In the genomic region with DNA sequence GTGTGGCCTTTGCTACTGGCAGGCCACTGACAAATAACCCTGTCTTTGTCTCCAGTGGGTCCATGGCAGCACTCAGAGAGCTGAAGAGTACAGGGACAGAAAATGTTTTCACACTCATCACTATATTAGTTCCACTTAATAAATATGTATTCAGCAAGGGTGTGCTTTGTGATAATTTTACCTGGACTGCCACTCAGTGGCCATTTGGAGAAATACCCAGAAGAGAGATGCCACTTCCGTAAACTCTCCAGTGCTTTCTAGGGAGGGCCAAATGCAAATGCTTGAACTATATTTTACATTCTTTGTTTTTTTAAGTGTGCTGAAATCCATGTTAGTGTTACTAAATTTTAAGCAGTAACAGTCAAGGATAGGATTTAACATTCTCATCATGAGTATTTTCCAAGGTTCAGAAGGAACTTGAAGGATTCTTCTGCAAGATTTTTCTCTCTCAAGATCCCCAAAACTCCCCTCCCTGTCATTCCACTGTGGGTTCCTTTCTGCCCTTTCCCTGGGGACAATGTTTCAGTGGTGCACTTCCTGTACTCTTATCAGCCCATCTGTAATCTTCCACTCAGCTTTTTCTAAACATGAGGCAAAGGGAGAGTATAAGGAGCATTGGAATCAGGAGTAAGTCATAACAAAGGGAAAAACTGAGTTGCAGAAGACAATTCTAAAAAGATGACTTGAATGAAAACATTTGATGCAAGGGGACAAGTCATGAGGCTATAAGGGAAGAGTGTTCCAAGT, we compare ENCODE assay signal across 9 cellular contexts. TPM values are rescaled to one million over a fixed set of nuclear protein-coding genes. Genes with fewer than 3 reads are reported as not detected.
A peak's percentile ranks its signal among the peaks of the same experiment; 100 is the strongest.
DNase-seq lines count a peak whose midpoint lies in the region; ATAC-seq and TF ChIP-seq lines count a peak whose summit lies in the region.
"Had no signal": no experiment of that assay in that cellular context is flagged by ENCODE, and none has a peak within 500 bp of the region (broad histone marks: within the 10 kb centered on the region; RNA-seq: fewer than 3 reads in every experiment).

No MANE protein-coding gene starts in this region.

- no peaks in the 10 kb centered on the region for H3K27me3 Mint-ChIP-seq in WTC11 (ENCODE audit: low read depth)
- peaks cover 0 to 6% (median 0%) of the 10 kb centered on the region in 5 donors for H3K27me3 Mint-ChIP-seq in naive thymus-derived CD8-positive, alpha-beta T cell
- H3K27me3 Mint-ChIP-seq: stimulated activated naive CD8-positive, alpha-beta T cell treated with anti-CD3 and anti-CD28 coated beads, Interleukin-15, Interleukin-2, amounts not matched to agents 100 ng/mL and 50 ng/mL, for 24 hours had no signal

- H3K27ac Mint-ChIP-seq in WTC11 = no peak overlapping the region
- no peak overlapping the region for H3K27ac Mint-ChIP-seq in naive thymus-derived CD8-positive, alpha-beta T cell
- H3K27ac Mint-ChIP-seq: stimulated activated naive CD8-positive, alpha-beta T cell treated with anti-CD3 and anti-CD28 coated beads, Interleukin-15, Interleukin-2, amounts not matched to agents 100 ng/mL and 50 ng/mL, for 24 hours had no signal

- no peak overlapping the region for H3K4me3 Mint-ChIP-seq in WTC11
- H3K4me3 Mint-ChIP-seq in naive thymus-derived CD8-positive, alpha-beta T cell = no peak overlapping the region
- H3K4me3 Mint-ChIP-seq: stimulated activated naive CD8-positive, alpha-beta T cell treated with anti-CD3 and anti-CD28 coated beads, Interleukin-15, Interleukin-2, amounts not matched to agents 100 ng/mL and 50 ng/mL, for 24 hours had no signal

- DNase-seq in GM10266 (ENCODE audit: extremely low spot score) (peak; percentile 2), WTC11 (ENCODE audit: low spot score) (no peak), medulla oblongata (ENCODE audit: extremely low spot score) (peak; percentile 4), mucosa of gallbladder (ENCODE audit: low spot score) (no peak)
- DNase-seq in naive thymus-derived CD8-positive, alpha-beta T cell = no peak
- DNase-seq in effector memory CD4-positive, alpha-beta T cell = no peak

- H3K4me3 ChIP-seq in effector memory CD4-positive, alpha-beta T cell (ENCODE audit: insufficient read depth, low read depth, low read length, poor library complexity, severe bottlenecking) = no peak overlapping the region

- H3K4me1 ChIP-seq in effector memory CD4-positive, alpha-beta T cell (ENCODE audit: control insufficient read depth, insufficient read depth, low read length, poor library complexity, severe bottlenecking) = no peaks in the 10 kb centered on the region

- POLR2A ChIA-PET in WTC11 (lab: Charles Lee) = no interaction called here
- POLR2A ChIA-PET in naive thymus-derived CD8-positive, alpha-beta T cell (lab: Charles Lee) = no interaction called here

- peaks cover 25% of the 10 kb centered on the region for H3K4me1 Mint-ChIP-seq in WTC11
- H3K4me1 Mint-ChIP-seq in naive thymus-derived CD8-positive, alpha-beta T cell = no peaks in the 10 kb centered on the region

- no peaks in the 10 kb centered on the region for H3K36me3 Mint-ChIP-seq in WTC11
- H3K36me3 Mint-ChIP-seq in naive thymus-derived CD8-positive, alpha-beta T cell = no peaks in the 10 kb centered on the region

- CTCF ChIA-PET in WTC11 (lab: Charles Lee) = interaction anchor here (0.9 kb wide), 1 partner anchor 118 kb away, joined by 3 read pairs; no protein-coding TSS in a partner anchor

- no peaks in the 10 kb centered on the region for H3K9me3 ChIP-seq in effector memory CD4-positive, alpha-beta T cell (ENCODE audit: control insufficient read depth, low read length)

- no peaks in the 10 kb centered on the region for H3K36me3 ChIP-seq in effector memory CD4-positive, alpha-beta T cell (ENCODE audit: control insufficient read depth, insufficient read depth, low read length)

- ATAC-seq in HG02981 (IDR thresholded peaks at IDR 0.05; ENCODE audit: unreplicated experiment) (peak; percentile 77), WTC11 (peak; percentile 60), HG03460 (IDR thresholded peaks at IDR 0.05; ENCODE audit: unreplicated experiment) (no peak)
- no peak for ATAC-seq in naive thymus-derived CD8-positive, alpha-beta T cell

- H3K27ac ChIP-seq in effector memory CD4-positive, alpha-beta T cell (ENCODE audit: insufficient read depth, low read length, poor library complexity, severe bottlenecking) = no peak overlapping the region

- peak; percentile 14 for TF ChIP-seq CTCF in GM10266 (IDR thresholded peaks at IDR 0.05; ENCODE audit: control insufficient read depth, insufficient read depth, low read depth, missing control alignments)
- no peak for TF ChIP-seq CTCF in WTC11 (IDR thresholded peaks at IDR 0.05)

- H3K27me3 ChIP-seq in effector memory CD4-positive, alpha-beta T cell (replicated peaks; ENCODE audit: control insufficient read depth, insufficient read depth, low read length, poor library complexity, severe bottlenecking) = no peaks in the 10 kb centered on the region

- H3K9me3 Mint-ChIP-seq in WTC11 = no peaks in the 10 kb centered on the region
- peaks cover 0 to 10% (median 0%) of the 10 kb centered on the region in 9 donors for H3K9me3 Mint-ChIP-seq in naive thymus-derived CD8-positive, alpha-beta T cell
- H3K9me3 Mint-ChIP-seq: stimulated activated naive CD8-positive, alpha-beta T cell treated with anti-CD3 and anti-CD28 coated beads, Interleukin-15, Interleukin-2, amounts not matched to agents 100 ng/mL and 50 ng/mL, for 24 hours had no signal

TF ChIP-seq in WTC11, 78 proteins besides CTCF, POLR2A, EP300 and RAD21 (continues in another document):
- TF ChIP-seq PREB (CRISPR knock-in tag; IDR thresholded peaks at IDR 0.05; ENCODE audit: borderline replicate concordance) (no peak), AFF4 (CRISPR knock-in tag; IDR thresholded peaks at IDR 0.05; ENCODE audit: borderline replicate concordance) (no peak)
- TF ChIP-seq, protein P1, sequence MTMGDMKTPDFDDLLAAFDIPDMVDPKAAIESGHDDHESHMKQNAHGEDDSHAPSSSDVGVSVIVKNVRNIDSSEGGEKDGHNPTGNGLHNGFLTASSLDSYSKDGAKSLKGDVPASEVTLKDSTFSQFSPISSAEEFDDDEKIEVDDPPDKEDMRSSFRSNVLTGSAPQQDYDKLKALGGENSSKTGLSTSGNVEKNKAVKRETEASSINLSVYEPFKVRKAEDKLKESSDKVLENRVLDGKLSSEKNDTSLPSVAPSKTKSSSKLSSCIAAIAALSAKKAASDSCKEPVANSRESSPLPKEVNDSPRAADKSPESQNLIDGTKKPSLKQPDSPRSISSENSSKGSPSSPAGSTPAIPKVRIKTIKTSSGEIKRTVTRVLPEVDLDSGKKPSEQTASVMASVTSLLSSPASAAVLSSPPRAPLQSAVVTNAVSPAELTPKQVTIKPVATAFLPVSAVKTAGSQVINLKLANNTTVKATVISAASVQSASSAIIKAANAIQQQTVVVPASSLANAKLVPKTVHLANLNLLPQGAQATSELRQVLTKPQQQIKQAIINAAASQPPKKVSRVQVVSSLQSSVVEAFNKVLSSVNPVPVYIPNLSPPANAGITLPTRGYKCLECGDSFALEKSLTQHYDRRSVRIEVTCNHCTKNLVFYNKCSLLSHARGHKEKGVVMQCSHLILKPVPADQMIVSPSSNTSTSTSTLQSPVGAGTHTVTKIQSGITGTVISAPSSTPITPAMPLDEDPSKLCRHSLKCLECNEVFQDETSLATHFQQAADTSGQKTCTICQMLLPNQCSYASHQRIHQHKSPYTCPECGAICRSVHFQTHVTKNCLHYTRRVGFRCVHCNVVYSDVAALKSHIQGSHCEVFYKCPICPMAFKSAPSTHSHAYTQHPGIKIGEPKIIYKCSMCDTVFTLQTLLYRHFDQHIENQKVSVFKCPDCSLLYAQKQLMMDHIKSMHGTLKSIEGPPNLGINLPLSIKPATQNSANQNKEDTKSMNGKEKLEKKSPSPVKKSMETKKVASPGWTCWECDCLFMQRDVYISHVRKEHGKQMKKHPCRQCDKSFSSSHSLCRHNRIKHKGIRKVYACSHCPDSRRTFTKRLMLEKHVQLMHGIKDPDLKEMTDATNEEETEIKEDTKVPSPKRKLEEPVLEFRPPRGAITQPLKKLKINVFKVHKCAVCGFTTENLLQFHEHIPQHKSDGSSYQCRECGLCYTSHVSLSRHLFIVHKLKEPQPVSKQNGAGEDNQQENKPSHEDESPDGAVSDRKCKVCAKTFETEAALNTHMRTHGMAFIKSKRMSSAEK (CRISPR knock-in tag; IDR thresholded peaks at IDR 0.05; ENCODE audit: borderline replicate concordance) = no peak

RNA-seq across cellular contexts. Expression of gene TFDP3, which starts 46.0 kb away (rescaled TPM):
- total RNA-seq in WTC11 (2021) (not detected in 3 replicates), mucosa of gallbladder (not detected)
- total RNA-seq in naive thymus-derived CD8-positive, alpha-beta T cell = not detected
- not detected for polyA plus RNA-seq in naive thymus-derived CD8-positive, alpha-beta T cell

Comparison
In these comparisons a context has a peak if more than half of its experiments do, and no peak if none do; other contexts are left out.
1. DNase-seq: peak in GM10266 (single experiment) and medulla oblongata (single experiment); none in WTC11 (single experiment), naive thymus-derived CD8-positive, alpha-beta T cell (0 of 10), effector memory CD4-positive, alpha-beta T cell (0 of 3) and mucosa of gallbladder (single experiment).
2. ATAC-seq: peak in HG02981 (single experiment) and WTC11 (single experiment); none in naive thymus-derived CD8-positive, alpha-beta T cell (0 of 2) and HG03460 (single experiment).